In genomic region chr6:13383280-13384163, GRCh38 we compare ENCODE assay signal across 8 cellular contexts. TPM values are rescaled to one million over a fixed set of nuclear protein-coding genes. Genes with fewer than 3 reads are reported as not detected.
DNase-seq lines count a peak whose midpoint lies in the region; ATAC-seq lines count a peak whose summit lies in the region.

No MANE protein-coding gene starts in this region.

- H3K27me3 Mint-ChIP-seq in CD4-positive, CD25-positive, alpha-beta regulatory T cell, result no peaks in the 10 kb centered on the region

- no peaks in the 10 kb centered on the region for H3K9me3 ChIP-seq in CD4-positive, CD25-positive, alpha-beta regulatory T cell (ENCODE audit: control insufficient read depth in 2 of 2, low read length in 2 of 2)
- H3K9me3 ChIP-seq in right cardiac atrium (ENCODE audit: control insufficient read depth, low read length), result no peaks in the 10 kb centered on the region

- H3K27ac ChIP-seq in CD4-positive, CD25-positive, alpha-beta regulatory T cell (ENCODE audit: insufficient read depth, low read length, poor library complexity, severe bottlenecking), result peak overlapping the region; percentile 10
- H3K27ac ChIP-seq in right cardiac atrium (ENCODE audit: low read length), result peak overlapping the region; percentile 44

- no peak overlapping the region for H3K4me3 ChIP-seq in CD4-positive, CD25-positive, alpha-beta regulatory T cell (ENCODE audit: low read depth, low read length)
- no peak overlapping the region for H3K4me3 ChIP-seq in right cardiac atrium (ENCODE audit: low read length)

- no peak overlapping the region for H3K4me3 Mint-ChIP-seq in CD4-positive, CD25-positive, alpha-beta regulatory T cell

- 87% methylated on average over 9 of the region's 9 CpGs for WGBS in right cardiac atrium

- no peaks in the 10 kb centered on the region for H3K36me3 ChIP-seq in CD4-positive, CD25-positive, alpha-beta regulatory T cell (ENCODE audit: control insufficient read depth, insufficient read depth, low read length)

- peak overlapping the region; percentile 44 to 58 (median 54) for H3K27ac Mint-ChIP-seq in CD4-positive, CD25-positive, alpha-beta regulatory T cell

- H3K27me3 ChIP-seq in CD4-positive, CD25-positive, alpha-beta regulatory T cell (ENCODE audit: control insufficient read depth, insufficient read depth, low read length), result no peaks in the 10 kb centered on the region
- H3K27me3 ChIP-seq in right cardiac atrium (ENCODE audit: control insufficient read depth, insufficient read depth), result no peaks in the 10 kb centered on the region

- peaks cover 0 to 5% (median 2%) of the 10 kb centered on the region in 7 donors for H3K9me3 Mint-ChIP-seq in CD4-positive, CD25-positive, alpha-beta regulatory T cell

- in situ Hi-C loops in SK-MEL-5 (cut with HindIII; ENCODE audit: low pct_unique_long_range_greater_than_20kb, low sequenced_read_pairs), result no loop called here

- DNase-seq in CD4-positive, CD25-positive, alpha-beta regulatory T cell, result peak in 2 of 3 donors; percentile 37 to 65
- DNase-seq in SK-MEL-5 (ENCODE audit: low read depth, low spot score) (peak; percentile 53), right cardiac atrium (no peak), Kasumi-1 (lab: John Stamatoyannopoulos, UW) (no peak), NCI-H1694 treated with DMSO at 0.1 percent for 48 hours (lab: John Stamatoyannopoulos, UW) (no peak)
- no peak for DNase-seq in activated CD4-positive, alpha-beta T cell treated with anti-CD3 and anti-CD28 coated beads, Interleukin-2, amount 50 U/mL, for 48 hours

- peaks cover 0 to 15% (median 7%) of the 10 kb centered on the region in 4 donors for H3K4me1 Mint-ChIP-seq in CD4-positive, CD25-positive, alpha-beta regulatory T cell

- intact Hi-C loops in right cardiac atrium (cut with DNase I), result no loop called here

- H3K36me3 Mint-ChIP-seq in CD4-positive, CD25-positive, alpha-beta regulatory T cell, result no peaks in the 10 kb centered on the region

- H3K4me1 ChIP-seq in CD4-positive, CD25-positive, alpha-beta regulatory T cell (ENCODE audit: control insufficient read depth, insufficient read depth, low read length, poor library complexity, severe bottlenecking), result no peaks in the 10 kb centered on the region
- peaks cover 14% of the 10 kb centered on the region for H3K4me1 ChIP-seq in right cardiac atrium (ENCODE audit: control insufficient read depth, insufficient read depth, low read length)

- ATAC-seq in CD4-positive, CD25-positive, alpha-beta regulatory T cell (ENCODE audit: low read depth in 2 of 2), result peak; percentile 66 to 71
- ATAC-seq in GM19043 (IDR thresholded peaks at IDR 0.05; ENCODE audit: low read depth, unreplicated experiment) (peak; percentile 94), HG03135 (IDR thresholded peaks at IDR 0.05; ENCODE audit: unreplicated experiment) (peak; percentile 94), right cardiac atrium (peak; percentile 62 to 67)

RNA-seq across cellular contexts. Expression of gene TBC1D7, which starts 55.2 kb away (rescaled TPM):
- total RNA-seq in CD4-positive, CD25-positive, alpha-beta regulatory T cell, result 16.2 TPM
- polyA plus RNA-seq in CD4-positive, CD25-positive, alpha-beta regulatory T cell, result 10 to 100 TPM; 18.7 to 31.3 (median 22.5) TPM
- 1,012 and 1,069 TPM in 2 replicates for total RNA-seq in SK-MEL-5 (2014; rRNA removed; shearing (Covaris generic))
- polyA plus RNA-seq in SK-MEL-5 (2015; cell fraction: cytosol; rRNA removed), result 579 and 677 TPM in 2 replicates
- 1,086 and 1,093 TPM in 2 replicates for polyA plus RNA-seq in SK-MEL-5 (2015; cell fraction: nucleus; rRNA removed)
- 10 to 100 TPM; 21.0 to 41.8 (median 24.2) TPM for total RNA-seq in right cardiac atrium
- polyA plus RNA-seq in right cardiac atrium, result 31.8 TPM

Comparison
In these comparisons a context has a peak if more than half of its experiments do, and no peak if none do; other contexts are left out.
1. DNase-seq: peak in CD4-positive, CD25-positive, alpha-beta regulatory T cell (2 of 3) and SK-MEL-5 (single experiment); none in right cardiac atrium (0 of 3), Kasumi-1 (0 of 2), NCI-H1694 treated with DMSO at 0.1 percent for 48 hours (single experiment) and activated CD4-positive, alpha-beta T cell treated with anti-CD3 and anti-CD28 coated beads, Interleukin-2, amount 50 U/mL, for 48 hours (0 of 2).
2. RNA of gene TBC1D7, which starts 55.2 kb away (total RNA-seq): 1,012 to 1,069 TPM in SK-MEL-5; 21.0 to 41.8 TPM in right cardiac atrium and 16.2 TPM in CD4-positive, CD25-positive, alpha-beta regulatory T cell (single experiment); every median in the first group is over 10 times any median in the second.
3. Peak in every context shown above with its lines, with median percentiles within 50 percentile points of each other: ATAC-seq.